21 cellular contexts compared by ENCODE assay signal in the genomic region with DNA sequence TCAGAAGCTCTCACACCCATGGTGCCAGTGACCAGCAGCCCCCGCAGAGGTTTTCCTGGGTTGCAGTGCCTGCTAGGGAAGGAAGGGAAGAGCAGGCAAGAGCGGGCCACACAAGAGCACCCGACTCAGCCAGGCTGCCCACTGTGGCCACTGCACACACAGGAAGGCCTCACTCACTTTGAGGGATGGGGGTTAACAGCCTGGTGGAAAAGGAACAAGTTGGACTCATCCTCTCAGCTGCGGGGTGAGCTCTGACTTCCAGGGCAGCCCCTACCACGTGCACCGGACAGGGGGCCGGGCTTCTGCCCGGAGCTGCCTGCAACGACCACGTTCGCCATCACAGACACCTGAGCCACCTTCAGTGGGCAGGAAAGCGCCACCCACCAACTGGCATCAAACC. TPM values are rescaled to one million over a fixed set of nuclear protein-coding genes. Genes with fewer than 3 reads are reported as not detected.
DNase-seq lines count a peak whose midpoint lies in the region; ATAC-seq, FAIRE-seq and TF ChIP-seq lines count a peak whose summit lies in the region.
"Had no signal": no experiment of that assay in that cellular context is flagged by ENCODE, and none has a peak within 500 bp of the region (broad histone marks: within the 10 kb centered on the region; RNA-seq: fewer than 3 reads in every experiment).

No MANE protein-coding gene starts in this region.

- POLR2A ChIA-PET in K562 (lab: Yijun Ruan, JAX) = interaction anchor here (0.7 to 8.3 kb wide), 7 partner anchors 9 to 743 kb away, joined by 3 to 85 read pairs (median 5); partner anchors contain the start of genes MCRIP1, MRPL12 and P4HB

- peaks cover 6% of the 10 kb centered on the region; the same call in 1 of the 2 replicates for H3F3A ChIP-seq in MM.1S (ENCODE audit: insufficient read depth, low read length)

- H3K4me3 ChIP-seq in MM.1S (ENCODE audit: low read length) (no peak overlapping the region), K562 (no peak overlapping the region), esophagus squamous epithelium (no peak overlapping the region)
- H3K4me3 ChIP-seq: A549, HAP-1 had no signal

- no peaks in the 10 kb centered on the region for H3K9me1 ChIP-seq in K562 (ENCODE audit: control insufficient read depth, insufficient read depth, low read length)

- H3K9ac ChIP-seq in MM.1S (ENCODE audit: low read length) (no peak overlapping the region), K562 (ENCODE audit: insufficient read depth in 1 of 2, low read depth in 2 of 2, low read length in 2 of 2) (peak overlapping the region in 1 of 2 experiments; percentile 64; a peak in 1 of 4 replicates)

- no peak overlapping the region for H3K27ac ChIP-seq in MM.1S (ENCODE audit: low read length)
- no peak overlapping the region for H3K27ac ChIP-seq in K562 (ENCODE audit: extremely low read depth, low read depth, low read length)
- H3K27ac ChIP-seq in esophagus squamous epithelium = no peak overlapping the region
- H3K27ac ChIP-seq: A549, C4-2B had no signal

- H3K9me3 ChIP-seq in MM.1S (replicated peaks; ENCODE audit: insufficient read depth, low read length) (no peaks in the 10 kb centered on the region), K562 (replicated peaks; ENCODE audit: control insufficient read depth, insufficient read depth, low read depth, low read length) (no peaks in the 10 kb centered on the region), esophagus squamous epithelium (no peaks in the 10 kb centered on the region)
- H3K9me3 ChIP-seq: A549, BE2C, HAP-1 had no signal

- peaks cover 60% of the 10 kb centered on the region for H3K79me2 ChIP-seq in MM.1S (ENCODE audit: low read length)
- peaks cover 47% of the 10 kb centered on the region for H3K79me2 ChIP-seq in K562 (ENCODE audit: control insufficient read depth, insufficient read depth, low read length)

- BruUV-seq in K562 (replicated peaks; lab: Mats Ljungman, UMichigan) = no TSS peak

- no peak for FAIRE-seq in K562 (lab: Jason Lieb, UNC)
- FAIRE-seq in urothelium cell line (lab: Jason Lieb, UNC) = peak; percentile 9
- FAIRE-seq: A549, D721Med, G401.6, GM19239, H1 had no signal

- no peak for TF ChIP-seq RAD21 in K562 (CRISPR knock-in tag; conservative IDR thresholded peaks at IDR 0.05 in 1 of 2, IDR thresholded peaks at IDR 0.05 in 1 of 2)

- 98% methylated on average over 11 of the region's 12 CpGs for WGBS in K562 (ENCODE audit: insufficient coverage, low coverage, missing lambda C conversion rate)
- WGBS in esophagus squamous epithelium, 2 donors = 91 to 100% methylated on average over 1 to 3 of the region's 12 CpGs

- TF ChIP-seq EP300 in K562 (IDR thresholded peaks at IDR 0.05; ENCODE audit: low read length) = no peak

- in situ Hi-C loops in K562 (cut with MboI) = no loop called here

- H4K20me1 ChIP-seq in MM.1S (ENCODE audit: insufficient read depth, low read length) = no peaks in the 10 kb centered on the region
- H4K20me1 ChIP-seq in K562 (replicated peaks; ENCODE audit: control insufficient read depth, insufficient read depth, low read length) = no peaks in the 10 kb centered on the region; the same call in 1 of the 2 replicates

- no peaks in the 10 kb centered on the region for H3K9me2 ChIP-seq in MM.1S (replicated peaks; ENCODE audit: insufficient read depth, low read length)

- TF ChIP-seq CTCF in MM.1S (IDR thresholded peaks at IDR 0.05; ENCODE audit: low read length) (no peak), K562 (IDR thresholded peaks at IDR 0.05 in 2 of 3, conservative IDR thresholded peaks at IDR 0.05 in 1 of 3; ENCODE audit: insufficient read depth in 2 of 3, low read depth in 1 of 3, low read length in 3 of 3) (no peak), esophagus squamous epithelium (IDR thresholded peaks at IDR 0.05) (no peak)

- H3K4me1 ChIP-seq in MM.1S (ENCODE audit: low read length) (no peaks in the 10 kb centered on the region), K562 (replicated peaks in 1 of 2; ENCODE audit: control insufficient read depth in 2 of 2, insufficient read depth in 2 of 2, low read length in 2 of 2) (peaks cover 0 to 14% of the 10 kb centered on the region in 2 experiments; a peak in 1 of 5 replicates), esophagus squamous epithelium (peaks cover 9 to 40% (median 20%) of the 10 kb centered on the region in 3 donors)
- H3K4me1 ChIP-seq: A549, BE2C, HAP-1 had no signal

- no peak for ATAC-seq in K562

- intact Hi-C loops in K562 (cut with micrococcal nuclease) = no loop called here
- intact Hi-C loops in esophagus squamous epithelium (cut with DNase I) = no loop called here

- CTCF ChIA-PET in K562 (lab: Yijun Ruan, JAX; ENCODE audit: low intra/inter-chr PET ratio) = no interaction called here

- H3K36me3 ChIP-seq in MM.1S (replicated peaks; ENCODE audit: insufficient read depth, low read length) = peaks cover 21% of the 10 kb centered on the region
- peaks cover 90% of the 10 kb centered on the region; the same call in 2 of the 3 replicates for H3K36me3 ChIP-seq in K562 (ENCODE audit: control insufficient read depth, insufficient read depth, low read length)
- peaks cover 40 to 99% (median 62%) of the 10 kb centered on the region in 3 donors for H3K36me3 ChIP-seq in esophagus squamous epithelium

- H2AFZ ChIP-seq in MM.1S (ENCODE audit: low read length) = no peak overlapping the region
- no peak overlapping the region for H2AFZ ChIP-seq in K562 (ENCODE audit: low read depth, low read length)

- H3K27me3 ChIP-seq in MM.1S (replicated peaks; ENCODE audit: insufficient read depth, low read length) (no peaks in the 10 kb centered on the region), K562 (ENCODE audit: control insufficient read depth in 2 of 2, insufficient read depth in 2 of 2, low read length in 2 of 2) (no peaks in the 10 kb centered on the region), esophagus squamous epithelium (no peaks in the 10 kb centered on the region)
- H3K27me3 ChIP-seq: BE2C had no signal

- DNase-seq in MM.1S (peak; percentile 2), K562 (ENCODE audit: extremely low read depth in 1 of 4, low spot score in 3 of 4) (no peak), urothelium cell line (ENCODE audit: low spot score) (no peak), NCI-H1092 (lab: John Stamatoyannopoulos, UW) (no peak), esophagus squamous epithelium (lab: John Stamatoyannopoulos, UW) (no peak)
- DNase-seq: BE2C; CD4-positive, alpha-beta memory T cell; COR-L47; DMS153; DMS79 treated with DMSO at 0.1 percent for 48 hours; EL; HFFc6; KBM-7 had no signal

- no peak for TF ChIP-seq POLR2A in K562 (conservative IDR thresholded peaks at IDR 0.05)
- no peak for TF ChIP-seq POLR2A in esophagus squamous epithelium (IDR thresholded peaks at IDR 0.05)

- H3K4me2 ChIP-seq in MM.1S (ENCODE audit: low read depth, low read length) = no peak overlapping the region
- H3K4me2 ChIP-seq in K562 (ENCODE audit: insufficient read depth, low read length) = no peak overlapping the region
- H3K4me2 ChIP-seq: A549 had no signal

RNA-seq across cellular contexts. Expression of gene P4HB, which starts 8.1 kb away (rescaled TPM):
- total RNA-seq in K562 (2011; cell fraction: chromatin; rRNA removed; ENCODE audit: low replicate concordance) = 722 and 1,069 TPM in 2 replicates
- total RNA-seq in K562 (2011; cell fraction: nucleolus; rRNA removed) = 564 and 610 TPM in 2 replicates
- 598 and 659 TPM in 2 replicates for total RNA-seq in K562 (2011; cell fraction: nucleoplasm; rRNA removed)
- total RNA-seq in K562 (2014; rRNA removed) (587 and 588 TPM in 2 replicates), K562 (2014; rRNA removed; fragmentation: Illumina TruSeq; extraction: Trizol) (296 and 325 TPM in 2 replicates), K562 (2015; rRNA removed; fragmentation: Illumina TruSeq; extraction: Trizol) (404 and 420 TPM in 2 replicates), K562 (2021) (437 and 446 TPM in 2 replicates), esophagus squamous epithelium (1,000 to 10,000 TPM in 3 of 4 donors, 100 to 1,000 TPM in 1; 459 to 2,191 (median 1,569) TPM)
- polyA plus RNA-seq in K562 (2011; rRNA removed) (75.9 and 116 TPM in 2 replicates), K562 (2014; fragmentation: Illumina TruSeq; extraction: Trizol) (645 and 729 TPM in 2 replicates), K562 (2014; fragmentation: Nextera tagmentation; extraction: Ambion mirVana) (10 to 100 TPM in 1 of 2 experiments, 1 to 10 TPM in 1; 4.4 to 14.9 TPM), K562 (2014; rRNA removed) (181 and 191 TPM in 2 replicates)
- 46.6 and 61.5 TPM in 2 replicates for polyA plus RNA-seq in K562 (2011; cell fraction: cytosol; rRNA removed)
- polyA plus RNA-seq in K562 (2011; cell fraction: nucleus; rRNA removed) = 192 and 245 TPM in 2 replicates
- 600 and 818 TPM in 2 replicates for polyA plus RNA-seq in K562 (2012)
- polyA minus RNA-seq in K562 (2011; rRNA and poly(A)+ RNA removed) = 66.8 and 103 TPM in 2 replicates
- polyA minus RNA-seq in K562 (2011; cell fraction: cytosol; rRNA and poly(A)+ RNA removed) = 123 and 191 TPM in 2 replicates
- polyA minus RNA-seq in K562 (2011; cell fraction: nucleus; rRNA and poly(A)+ RNA removed) = 89.0 and 193 TPM in 2 replicates

RNA-seq across cellular contexts. Expression of gene PPP1R27, which starts 17.4 kb away (rescaled TPM):
- 0.65 TPM in 1 of 2 replicates, not detected in the other for total RNA-seq in K562 (2011; cell fraction: chromatin; rRNA removed; ENCODE audit: low replicate concordance)
- 2.4 and 3.2 TPM in 2 replicates for total RNA-seq in K562 (2011; cell fraction: nucleolus; rRNA removed)
- 0.81 and 0.99 TPM in 2 replicates for total RNA-seq in K562 (2011; cell fraction: nucleoplasm; rRNA removed)
- 6.2 and 6.9 TPM in 2 replicates for total RNA-seq in K562 (2014; rRNA removed)
- 0.26 and 0.29 TPM in 2 replicates for total RNA-seq in K562 (2014; rRNA removed; fragmentation: Illumina TruSeq; extraction: Trizol)
- total RNA-seq in K562 (2015; rRNA removed; fragmentation: Illumina TruSeq; extraction: Trizol) = 0.47 and 0.68 TPM in 2 replicates
- total RNA-seq in K562 (2021) = 2.1 and 2.3 TPM in 2 replicates
- 1.2 and 1.5 TPM in 2 replicates for polyA plus RNA-seq in K562 (2011; rRNA removed)
- polyA plus RNA-seq in K562 (2011; cell fraction: cytosol; rRNA removed) = 1.9 and 10.6 TPM in 2 replicates
- polyA plus RNA-seq in K562 (2011; cell fraction: nucleus; rRNA removed) = 0.65 and 2.8 TPM in 2 replicates
- polyA plus RNA-seq in K562 (2012) = 0.32 and 2.5 TPM in 2 replicates
- 0.95 and 2.1 TPM in 2 replicates for polyA plus RNA-seq in K562 (2014; fragmentation: Illumina TruSeq; extraction: Trizol)
- polyA plus RNA-seq in K562 (2014; fragmentation: Nextera tagmentation; extraction: Ambion mirVana) = not detected
- 4.2 and 5.2 TPM in 2 replicates for polyA plus RNA-seq in K562 (2014; rRNA removed)
- 1.6 TPM in 1 of 2 replicates, not detected in the other for polyA minus RNA-seq in K562 (2011; rRNA and poly(A)+ RNA removed)
- 2.7 TPM in 1 of 2 replicates, not detected in the other for polyA minus RNA-seq in K562 (2011; cell fraction: cytosol; rRNA and poly(A)+ RNA removed)
- 0.40 TPM in 1 of 2 replicates, not detected in the other for polyA minus RNA-seq in K562 (2011; cell fraction: nucleus; rRNA and poly(A)+ RNA removed)
- not detected for total RNA-seq in esophagus squamous epithelium
- total RNA-seq: CD4-positive, alpha-beta memory T cell; H1; HFFc6 had no signal
- polyA plus RNA-seq: AG04450 had no signal

RNA-seq across cellular contexts. Expression of gene ARHGDIA, which starts 18.9 kb away (rescaled TPM):
- total RNA-seq in K562 (2011; cell fraction: chromatin; rRNA removed; ENCODE audit: low replicate concordance) = 54.5 and 180 TPM in 2 replicates
- total RNA-seq in K562 (2011; cell fraction: nucleolus; rRNA removed) = 155 and 173 TPM in 2 replicates
- total RNA-seq in K562 (2011; cell fraction: nucleoplasm; rRNA removed) = 62.4 and 82.4 TPM in 2 replicates
- total RNA-seq in K562 (2014; rRNA removed) (110 and 146 TPM in 2 replicates), K562 (2014; rRNA removed; fragmentation: Illumina TruSeq; extraction: Trizol) (39.8 and 58.3 TPM in 2 replicates), K562 (2015; rRNA removed; fragmentation: Illumina TruSeq; extraction: Trizol) (105 and 107 TPM in 2 replicates), K562 (2021) (321 and 340 TPM in 2 replicates), esophagus squamous epithelium (100 to 1,000 TPM; 166 to 239 (median 176) TPM)
- polyA plus RNA-seq in K562 (2011; rRNA removed) (23.4 and 33.4 TPM in 2 replicates), K562 (2014; fragmentation: Illumina TruSeq; extraction: Trizol) (129 and 227 TPM in 2 replicates), K562 (2014; fragmentation: Nextera tagmentation; extraction: Ambion mirVana) (10 to 100 TPM in 1 of 2 experiments, 1 to 10 TPM in 1; 9.6 to 11.2 TPM), K562 (2014; rRNA removed) (97.6 and 114 TPM in 2 replicates)
- polyA plus RNA-seq in K562 (2011; cell fraction: cytosol; rRNA removed) = 25.4 and 72.4 TPM in 2 replicates
- polyA plus RNA-seq in K562 (2011; cell fraction: nucleus; rRNA removed) = 85.3 and 131 TPM in 2 replicates
- polyA plus RNA-seq in K562 (2012) = 235 and 249 TPM in 2 replicates
- 8.6 and 11.9 TPM in 2 replicates for polyA minus RNA-seq in K562 (2011; rRNA and poly(A)+ RNA removed)
- polyA minus RNA-seq in K562 (2011; cell fraction: cytosol; rRNA and poly(A)+ RNA removed) = 45.1 and 68.4 TPM in 2 replicates
- polyA minus RNA-seq in K562 (2011; cell fraction: nucleus; rRNA and poly(A)+ RNA removed) = 61.9 and 68.2 TPM in 2 replicates

RNA-seq across cellular contexts. Expression of gene MCRIP1, which starts 19.1 kb away (rescaled TPM):
- total RNA-seq in K562 (2011; cell fraction: chromatin; rRNA removed; ENCODE audit: low replicate concordance) = 12.2 and 29.2 TPM in 2 replicates
- 23.2 and 24.1 TPM in 2 replicates for total RNA-seq in K562 (2011; cell fraction: nucleolus; rRNA removed)
- 15.3 and 17.0 TPM in 2 replicates for total RNA-seq in K562 (2011; cell fraction: nucleoplasm; rRNA removed)
- 35.8 and 45.4 TPM in 2 replicates for total RNA-seq in K562 (2014; rRNA removed)
- total RNA-seq in K562 (2014; rRNA removed; fragmentation: Illumina TruSeq; extraction: Trizol) = 1.5 and 1.7 TPM in 2 replicates
- total RNA-seq in K562 (2015; rRNA removed; fragmentation: Illumina TruSeq; extraction: Trizol) = 21.5 and 25.4 TPM in 2 replicates
- total RNA-seq in K562 (2021) = 32.8 and 36.0 TPM in 2 replicates
- polyA plus RNA-seq in K562 (2011; rRNA removed) = 9.7 and 14.8 TPM in 2 replicates
- 25.9 and 79.2 TPM in 2 replicates for polyA plus RNA-seq in K562 (2011; cell fraction: cytosol; rRNA removed)
- polyA plus RNA-seq in K562 (2011; cell fraction: nucleus; rRNA removed) = 19.1 and 36.8 TPM in 2 replicates
- polyA plus RNA-seq in K562 (2012) = 21.3 and 72.4 TPM in 2 replicates
- polyA plus RNA-seq in K562 (2014; fragmentation: Illumina TruSeq; extraction: Trizol) = 6.6 and 24.6 TPM in 2 replicates
- polyA plus RNA-seq in K562 (2014; fragmentation: Nextera tagmentation; extraction: Ambion mirVana) = 1 to 10 TPM in 1 of 2 experiments, under 1 TPM in 1; 0.39 to 1.4 TPM
- 24.0 and 35.5 TPM in 2 replicates for polyA plus RNA-seq in K562 (2014; rRNA removed)
- 2.3 and 3.0 TPM in 2 replicates for polyA minus RNA-seq in K562 (2011; rRNA and poly(A)+ RNA removed)
- polyA minus RNA-seq in K562 (2011; cell fraction: cytosol; rRNA and poly(A)+ RNA removed) = 14.8 and 15.9 TPM in 2 replicates
- polyA minus RNA-seq in K562 (2011; cell fraction: nucleus; rRNA and poly(A)+ RNA removed) = 3.0 and 4.7 TPM in 2 replicates
- total RNA-seq in esophagus squamous epithelium = 10 to 100 TPM in 3 of 4 donors, 1 to 10 TPM in 1; 8.7 to 28.0 (median 13.2) TPM

RNA-seq across cellular contexts. Expression of gene ALYREF, which starts 39.1 kb away (rescaled TPM):
- 29.1 and 64.1 TPM in 2 replicates for total RNA-seq in K562 (2011; cell fraction: chromatin; rRNA removed; ENCODE audit: low replicate concordance)
- total RNA-seq in K562 (2011; cell fraction: nucleolus; rRNA removed) = 70.7 and 78.0 TPM in 2 replicates
- total RNA-seq in K562 (2011; cell fraction: nucleoplasm; rRNA removed) = 41.9 and 54.1 TPM in 2 replicates
- total RNA-seq in K562 (2014; rRNA removed) = 416 and 428 TPM in 2 replicates
- total RNA-seq in K562 (2014; rRNA removed; fragmentation: Illumina TruSeq; extraction: Trizol) = 74.3 and 99.3 TPM in 2 replicates
- 225 and 227 TPM in 2 replicates for total RNA-seq in K562 (2015; rRNA removed; fragmentation: Illumina TruSeq; extraction: Trizol)
- total RNA-seq in K562 (2021) = 279 and 283 TPM in 2 replicates
- 97.2 and 103 TPM in 2 replicates for polyA plus RNA-seq in K562 (2011; rRNA removed)
- polyA plus RNA-seq in K562 (2011; cell fraction: cytosol; rRNA removed) = 93.7 and 166 TPM in 2 replicates
- 98.4 and 110 TPM in 2 replicates for polyA plus RNA-seq in K562 (2011; cell fraction: nucleus; rRNA removed)
- 112 and 177 TPM in 2 replicates for polyA plus RNA-seq in K562 (2012)
- polyA plus RNA-seq in K562 (2014; fragmentation: Illumina TruSeq; extraction: Trizol) = 147 and 154 TPM in 2 replicates
- 1 to 10 TPM; 1.9 to 3.7 TPM for polyA plus RNA-seq in K562 (2014; fragmentation: Nextera tagmentation; extraction: Ambion mirVana)
- polyA plus RNA-seq in K562 (2014; rRNA removed) = 206 and 253 TPM in 2 replicates
- polyA minus RNA-seq in K562 (2011; rRNA and poly(A)+ RNA removed) = 101 and 147 TPM in 2 replicates
- 92.8 and 121 TPM in 2 replicates for polyA minus RNA-seq in K562 (2011; cell fraction: cytosol; rRNA and poly(A)+ RNA removed)
- polyA minus RNA-seq in K562 (2011; cell fraction: nucleus; rRNA and poly(A)+ RNA removed) = 36.5 and 40.0 TPM in 2 replicates
- 100 to 1,000 TPM in 2 of 4 donors, 10 to 100 TPM in 2; 75.3 to 133 (median 95.0) TPM for total RNA-seq in esophagus squamous epithelium
